In genomic region chr4:1859389-1859753, GRCh38 we compare ENCODE assay signal across 17 cellular contexts. TPM values are rescaled to one million over a fixed set of nuclear protein-coding genes. Genes with fewer than 3 reads are reported as not detected.
A peak's percentile ranks its signal among the peaks of the same experiment; 100 is the strongest.
DNase-seq lines count a peak whose midpoint lies in the region; ATAC-seq, FAIRE-seq and TF ChIP-seq lines count a peak whose summit lies in the region.
"Had no signal": no experiment of that assay in that cellular context is flagged by ENCODE, and none has a peak within 500 bp of the region (broad histone marks: within the 10 kb centered on the region; RNA-seq: fewer than 3 reads in every experiment).

No MANE protein-coding gene starts in this region.

- TF ChIP-seq EP300 in H1 (IDR thresholded peaks at IDR 0.05; ENCODE audit: borderline replicate concordance in 1 of 2, low read depth in 2 of 2, low read length in 2 of 2): no peak

- no peak overlapping the region for H2AFZ ChIP-seq in H1 (ENCODE audit: low read length)

- H3K4me1 Mint-ChIP-seq in Calu3 (ENCODE audit: low read depth, unreplicated experiment): no peaks in the 10 kb centered on the region
- H3K4me1 Mint-ChIP-seq in nephron progenitor cell: peaks cover 51% of the 10 kb centered on the region

- TF ChIP-seq RAD21 in H1 (IDR thresholded peaks at IDR 0.05 in 1 of 2, conservative IDR thresholded peaks at IDR 0.05 in 1 of 2; ENCODE audit: low read depth in 2 of 2, low read length in 2 of 2): peak; percentile 9 to 10; a peak in 1 of 4 replicates

- H4K91ac ChIP-seq in H1 (replicated peaks; ENCODE audit: insufficient read length, low read length): no peak overlapping the region

- H3K36me3 ChIP-seq in NT2/D1 (ENCODE audit: insufficient read depth, insufficient read length, low read length): peaks cover 11% of the 10 kb centered on the region
- no peaks in the 10 kb centered on the region for H3K36me3 ChIP-seq in H1 (ENCODE audit: control insufficient read depth in 2 of 4, insufficient read depth in 4 of 4, low read length in 3 of 4)
- H3K36me3 ChIP-seq: BLaER1, SJCRH30 had no signal

- no peak overlapping the region for H2BK12ac ChIP-seq in H1 (ENCODE audit: low read depth, low read length)

- H3K9me3 ChIP-seq in NT2/D1 (ENCODE audit: insufficient read depth, low read length) (no peaks in the 10 kb centered on the region), H1 (ENCODE audit: insufficient read depth in 2 of 2, low read depth in 1 of 2, low read length in 1 of 2) (no peaks in the 10 kb centered on the region)
- H3K9me3 ChIP-seq: A549, BLaER1, HAP-1, SJCRH30 had no signal

- no peak overlapping the region for H3K4ac ChIP-seq in H1 (replicated peaks; ENCODE audit: insufficient read length, low read depth, low read length)

- no peak for FAIRE-seq in H1 (lab: Jason Lieb, UNC)
- FAIRE-seq: A549 had no signal

- no peak overlapping the region for H3K18ac ChIP-seq in H1 (ENCODE audit: extremely low read depth, low read length)

- no TSS peak for BruUV-seq in Calu3 (replicated peaks; lab: Mats Ljungman, UMichigan)

- H3K4me2 ChIP-seq in H1 (ENCODE audit: insufficient read depth in 1 of 2, low read depth in 2 of 2, low read length in 2 of 2): no peak overlapping the region
- H3K4me2 ChIP-seq: A549, BLaER1 had no signal

- H3K79me2 ChIP-seq in H1 (ENCODE audit: control insufficient read depth in 1 of 2, insufficient read depth in 2 of 2, low read length in 2 of 2): peaks cover 0 to 4% of the 10 kb centered on the region in 2 experiments; a peak in 1 of 4 replicates

- H2BK15ac ChIP-seq in H1 (ENCODE audit: low read length): no peak overlapping the region

- H3K4me3 ChIP-seq in NT2/D1 (ENCODE audit: insufficient read length, low read depth): no peak overlapping the region
- no peak overlapping the region for H3K4me3 ChIP-seq in H1 (ENCODE audit: extremely low read depth in 1 of 4, insufficient read depth in 2 of 4, low read depth in 3 of 4, low read length in 4 of 4)
- H3K4me3 ChIP-seq: A549, BLaER1, HAP-1, SJCRH30 had no signal

- POLR2A ChIA-PET in H1 (lab: Charles Lee; ENCODE audit: partially characterized antibody): interaction anchor here (0.9 to 2.2 kb wide), 3 partner anchors 9 to 66 kb away, joined by 3 to 6 read pairs (median 4); partner anchors contain the start of genes FGFR3 and NSD2

- no peak overlapping the region for H2BK20ac ChIP-seq in H1 (ENCODE audit: low read length)

- peaks cover 34% of the 10 kb centered on the region for H3K36me3 Mint-ChIP-seq in Calu3 (ENCODE audit: insufficient read depth, unreplicated experiment)
- H3K36me3 Mint-ChIP-seq in nephron progenitor cell (ENCODE audit: low read depth): no peaks in the 10 kb centered on the region
- H3K36me3 Mint-ChIP-seq: CD4-positive, alpha-beta memory T cell had no signal

- CTCF ChIA-PET in Calu3 (lab: Charles Lee): no interaction called here
- CTCF ChIA-PET in H1 (lab: Charles Lee; ENCODE audit: partially characterized antibody): interaction anchor here (0.8 to 3.8 kb wide), 6 partner anchors 17 to 54 kb away, joined by 3 to 18 read pairs (median 6); no protein-coding TSS in a partner anchor

- H2AK5ac ChIP-seq in H1 (ENCODE audit: low read depth, low read length): no peak overlapping the region

- no peak overlapping the region for H2BK5ac ChIP-seq in H1 (ENCODE audit: low read depth, low read length)

- no peak for TF ChIP-seq POLR2A in H1 (IDR thresholded peaks at IDR 0.05; ENCODE audit: control extremely low read depth in 1 of 2, low read depth in 2 of 2, low read length in 2 of 2)

- no peak overlapping the region for H4K8ac ChIP-seq in H1 (ENCODE audit: extremely low read depth, insufficient read depth, low read length)

- H2BK120ac ChIP-seq in H1 (replicated peaks; ENCODE audit: low read depth, low read length): no peak overlapping the region

- H3K9ac ChIP-seq in NT2/D1 (ENCODE audit: insufficient read length, low read depth) (peak overlapping the region; percentile 37), H1 (replicated peaks in 1 of 4; ENCODE audit: extremely low read depth in 1 of 4, low read depth in 3 of 4, low read length in 3 of 4) (no peak overlapping the region)
- H3K9ac ChIP-seq: BLaER1 had no signal

- peak overlapping the region; percentile 25 for H3K27ac Mint-ChIP-seq in Calu3 (ENCODE audit: unreplicated experiment)
- H3K27ac Mint-ChIP-seq in nephron progenitor cell: peak overlapping the region; percentile 36

- H3K9me3 Mint-ChIP-seq in Calu3 (ENCODE audit: low read depth, unreplicated experiment): no peaks in the 10 kb centered on the region
- H3K9me3 Mint-ChIP-seq in nephron progenitor cell: no peaks in the 10 kb centered on the region
- H3K9me3 Mint-ChIP-seq: CD4-positive, alpha-beta memory T cell had no signal

- H4K5ac ChIP-seq in H1 (ENCODE audit: insufficient read length, low read depth, low read length): no peak overlapping the region

- H3K23me2 ChIP-seq in H1 (ENCODE audit: low read depth, low read length): peaks cover 17% of the 10 kb centered on the region

- H3K27me3 Mint-ChIP-seq in Calu3 (ENCODE audit: unreplicated experiment) (peaks cover 13% of the 10 kb centered on the region), nephron progenitor cell (ENCODE audit: low read depth, poor library complexity) (peaks cover 27% of the 10 kb centered on the region)
- H3K27me3 Mint-ChIP-seq: CD4-positive, alpha-beta memory T cell had no signal

- H4K20me1 ChIP-seq in H1 (replicated peaks in 1 of 2; ENCODE audit: control insufficient read depth in 1 of 2, insufficient read depth in 2 of 2, low read length in 2 of 2): peaks cover 12 to 27% of the 10 kb centered on the region in 2 experiments

- no peak overlapping the region for H3K23ac ChIP-seq in H1 (ENCODE audit: insufficient read length)

- intact Hi-C loops in Calu3 (cut with micrococcal nuclease; ENCODE audit: unreplicated experiment): no loop called here

- peaks cover 21% of the 10 kb centered on the region for H3K4me1 ChIP-seq in NT2/D1 (ENCODE audit: insufficient read depth, insufficient read length)
- peaks cover 0 to 14% (median 7%) of the 10 kb centered on the region in 4 experiments; a peak in 5 of 7 replicates for H3K4me1 ChIP-seq in H1 (replicated peaks in 1 of 4; ENCODE audit: control insufficient read depth in 3 of 4, insufficient read depth in 4 of 4, low read length in 3 of 4)
- H3K4me1 ChIP-seq: SJCRH30 had no signal

- H3K27me3 ChIP-seq in NT2/D1 (ENCODE audit: insufficient read depth, insufficient read length) (peaks cover 25% of the 10 kb centered on the region), H1 (replicated peaks in 1 of 4; ENCODE audit: control insufficient read depth in 3 of 4, extremely low read depth in 1 of 4, insufficient read depth in 3 of 4, low read length in 3 of 4) (peaks cover 59 to 82% (median 78%) of the 10 kb centered on the region in 4 experiments)
- H3K27me3 ChIP-seq: BLaER1, SJCRH30 had no signal

- ATAC-seq in GM19023 (IDR thresholded peaks at IDR 0.05; ENCODE audit: unreplicated experiment): no peak
- ATAC-seq: A549, PC-3 had no signal

- H3K4me3 Mint-ChIP-seq in Calu3 (ENCODE audit: low read depth, unreplicated experiment): no peak overlapping the region
- H3K4me3 Mint-ChIP-seq in nephron progenitor cell: no peak overlapping the region

- 57% methylated on average over 1 of the region's 1 CpG; no CpG with 5 or more reads in 1 of the 2 experiments for WGBS in H1 (ENCODE audit: extremely low coverage in 1 of 2, insufficient coverage in 1 of 2, insufficient read length in 1 of 2, insufficient replicate concordance in 2 of 2, low coverage in 1 of 2, low lambda C conversion rate in 2 of 2, missing lambda C conversion rate in 1 of 2), 2 experiments

- no peak for DNase-seq in Calu3
- no peak for DNase-seq in NT2/D1 (ENCODE audit: low read depth, low spot score)
- DNase-seq in H1 (ENCODE audit: low read depth in 1 of 2, low spot score in 2 of 2): no peak
- DNase-seq in nephron progenitor cell: no peak
- DNase-seq in globus pallidus (ENCODE audit: low spot score): no peak
- no peak for DNase-seq in cerebellum (ENCODE audit: low spot score)
- DNase-seq: CD4-positive, alpha-beta memory T cell; DMS79 treated with DMSO at 0.1 percent for 48 hours; NCI-H1105 treated with DMSO at 0.1 percent for 48 hours; NCI-H1694; NCI-H2081 treated with DMSO at 0.1 percent for 48 hours; PC-3; SJCRH30 had no signal

- peaks cover 3% of the 10 kb centered on the region; the same call in 1 of the 2 replicates for H3K79me1 ChIP-seq in H1 (ENCODE audit: low read depth, low read length)

- no peak for TF ChIP-seq CTCF in Calu3 (IDR thresholded peaks at IDR 0.05; ENCODE audit: unreplicated experiment)
- no peak for TF ChIP-seq CTCF in H1 (IDR thresholded peaks at IDR 0.05; ENCODE audit: control extremely low read depth in 1 of 3, insufficient read depth in 1 of 3, low read depth in 1 of 3, low read length in 3 of 3)
- no peak for TF ChIP-seq CTCF in nephron progenitor cell (IDR thresholded peaks at IDR 0.05)

- no peak overlapping the region for H3K14ac ChIP-seq in H1 (ENCODE audit: insufficient read length)

- H3K56ac ChIP-seq in H1 (replicated peaks; ENCODE audit: insufficient read length, low read depth, low read length): no peak overlapping the region

- no peak overlapping the region for H3K27ac ChIP-seq in H1 (ENCODE audit: low read depth, low read length)
- H3K27ac ChIP-seq: A549, BLaER1, SJCRH30 had no signal

TF ChIP-seq in H1, 55 proteins besides CTCF, POLR2A, EP300 and RAD21:
- no peak for TF ChIP-seq SP2 (IDR thresholded peaks at IDR 0.05; ENCODE audit: low read length)
- TF ChIP-seq CBX8 (IDR thresholded peaks at IDR 0.05; ENCODE audit: borderline replicate concordance, low read depth, low read length): no peak

RNA-seq across cellular contexts. Expression of gene LETM1, which starts 3.4 kb away (rescaled TPM):
- total RNA-seq in Calu3 (2022) (47.2 and 56.7 TPM in 2 replicates), cerebellum (46.5 TPM)
- 50.1 and 53.1 TPM in 2 replicates for total RNA-seq in H1 (2021; fragmentation: NEBNext Ultra II Directional; extraction: Animal tissue kit (Norgen Biotek cat#: 25700))
- 19.8 and 30.6 TPM in 2 replicates for polyA plus RNA-seq in H1 (2011; rRNA removed)
- 22.0 TPM for polyA plus RNA-seq in H1 (2011; cell fraction: cytosol; rRNA removed)
- polyA plus RNA-seq in H1 (2011; cell fraction: nucleus; rRNA removed): 59.2 TPM
- 30.2 to 39.2 TPM (median 33.8 TPM) in 4 replicates for polyA plus RNA-seq in H1 (2012, experiment 1 of 2)
- 21.8 TPM for polyA plus RNA-seq in H1 (2012, experiment 2 of 2)
- 21.7 TPM for polyA plus RNA-seq in H1 (2013, experiment 1 of 2)
- 21.1 TPM for polyA plus RNA-seq in H1 (2013, experiment 2 of 2)
- polyA minus RNA-seq in H1 (2011; rRNA and poly(A)+ RNA removed): 39.5 and 52.7 TPM in 2 replicates
- polyA minus RNA-seq in H1 (2011; cell fraction: cytosol; rRNA and poly(A)+ RNA removed): 40.8 TPM
- polyA minus RNA-seq in H1 (2011; cell fraction: nucleus; rRNA and poly(A)+ RNA removed): 37.0 TPM

RNA-seq across cellular contexts. Expression of gene NSD2, which starts 11.8 kb away (rescaled TPM):
- total RNA-seq in Calu3 (2022) (96.0 and 104 TPM in 2 replicates), cerebellum (119 TPM)
- 129 TPM in 2 replicates for total RNA-seq in H1 (2021; fragmentation: NEBNext Ultra II Directional; extraction: Animal tissue kit (Norgen Biotek cat#: 25700))
- polyA plus RNA-seq in H1 (2011; rRNA removed): 26.7 and 40.3 TPM in 2 replicates
- polyA plus RNA-seq in H1 (2011; cell fraction: cytosol; rRNA removed): 36.6 TPM
- polyA plus RNA-seq in H1 (2011; cell fraction: nucleus; rRNA removed): 84.1 TPM
- 66.4 to 82.6 TPM (median 77.2 TPM) in 4 replicates for polyA plus RNA-seq in H1 (2012, experiment 1 of 2)
- 11.1 TPM for polyA plus RNA-seq in H1 (2012, experiment 2 of 2)
- 41.1 TPM for polyA plus RNA-seq in H1 (2013, experiment 1 of 2)
- polyA plus RNA-seq in H1 (2013, experiment 2 of 2): 39.6 TPM
- polyA minus RNA-seq in H1 (2011; rRNA and poly(A)+ RNA removed): 79.1 and 96.2 TPM in 2 replicates
- polyA minus RNA-seq in H1 (2011; cell fraction: cytosol; rRNA and poly(A)+ RNA removed): 53.7 TPM
- 117 TPM for polyA minus RNA-seq in H1 (2011; cell fraction: nucleus; rRNA and poly(A)+ RNA removed)
